8 cellular contexts compared by ENCODE assay signal in the genomic region with DNA sequence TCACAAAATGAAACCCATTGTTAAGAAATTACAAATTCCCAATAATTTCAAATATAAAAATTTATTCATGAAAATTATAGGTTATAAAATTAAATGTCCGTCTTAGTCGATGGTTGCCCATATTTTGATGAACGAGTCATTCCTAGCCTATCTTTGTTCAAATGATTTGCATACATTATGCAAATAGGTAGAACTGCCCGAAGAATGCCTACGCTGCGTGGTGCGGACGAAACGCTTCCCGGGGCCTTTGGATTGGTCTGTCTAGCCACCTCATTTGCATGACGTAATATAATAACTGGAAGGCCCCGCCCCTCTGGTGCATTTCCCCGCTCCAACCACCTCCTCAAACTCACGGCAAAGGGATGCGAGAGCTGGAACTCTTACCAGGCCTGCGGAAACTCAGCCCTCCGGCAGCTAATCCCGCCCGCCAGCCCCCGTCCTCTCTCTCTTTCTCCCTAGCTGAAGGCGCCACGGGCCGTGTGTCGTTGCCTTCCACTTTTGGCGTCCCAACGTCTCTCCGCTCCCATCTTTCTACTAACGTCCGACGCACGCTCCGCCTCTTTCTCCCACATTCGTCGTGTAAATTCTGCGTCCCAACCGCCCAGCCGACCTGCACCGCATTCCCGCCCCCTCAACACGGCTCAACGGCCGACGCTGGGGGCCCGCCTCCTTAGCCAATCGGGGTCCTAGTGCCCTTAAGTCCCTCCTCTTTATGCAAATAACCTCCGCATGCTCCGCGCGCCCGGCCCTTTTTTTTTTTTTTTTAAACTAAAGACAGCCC. TPM values are rescaled to one million over a fixed set of nuclear protein-coding genes. Genes with fewer than 3 reads are reported as not detected.
DNase-seq lines count a peak whose midpoint lies in the region; ATAC-seq, FAIRE-seq and TF ChIP-seq lines count a peak whose summit lies in the region.

No MANE protein-coding gene starts in this region.

- peak; percentile 90 for TF ChIP-seq POLR2A in GM12891 (IDR thresholded peaks at IDR 0.05; ENCODE audit: low read depth, low read length)

- H3K4me1 ChIP-seq in adipocyte (ENCODE audit: control insufficient read depth, insufficient read depth, low read length), result peaks cover 18% of the 10 kb centered on the region
- H3K4me1 ChIP-seq in cardiac muscle cell (ENCODE audit: low read depth), result peaks cover 4% of the 10 kb centered on the region
- peaks cover 4 to 8% (median 4%) of the 10 kb centered on the region in 3 donors for H3K4me1 ChIP-seq in pancreas
- peaks cover 0 to 16% (median 7%) of the 10 kb centered on the region in 4 donors for H3K4me1 ChIP-seq in tibial artery

- intact Hi-C loops in pancreas (cut with DNase I) (no loop called here), tibial artery (cut with DNase I; ENCODE audit: low total_unique reads) (no loop called here)

- TF ChIP-seq CTCF in cardiac muscle cell (IDR thresholded peaks at IDR 0.05; ENCODE audit: low read depth, low read length) (no peak), pancreas (IDR thresholded peaks at IDR 0.05) (no peak), tibial artery (IDR thresholded peaks at IDR 0.05) (no peak)

- H3K36me3 ChIP-seq in adipocyte (ENCODE audit: control insufficient read depth, insufficient read depth, low read length, severe bottlenecking) (peaks cover 24% of the 10 kb centered on the region), cardiac muscle cell (peaks cover 21% of the 10 kb centered on the region), pancreas (peaks cover 4 to 10% (median 10%) of the 10 kb centered on the region in 3 donors), tibial artery (peaks cover 12 to 18% (median 16%) of the 10 kb centered on the region in 3 donors)

- 0 to 1% methylated on average over 47 to 50 of the region's 50 CpGs for WGBS in pancreas, 2 donors

- H3K9me3 ChIP-seq in adipocyte (ENCODE audit: control insufficient read depth, low read length) (no peaks in the 10 kb centered on the region), cardiac muscle cell (ENCODE audit: low read depth) (no peaks in the 10 kb centered on the region), pancreas (no peaks in the 10 kb centered on the region), tibial artery (no peaks in the 10 kb centered on the region)

- DNase-seq in GM12891 (ENCODE audit: insufficient read length, low spot score) (peak; percentile 89), NCI-H1417 treated with DMSO at 0.1 percent for 48 hours (lab: John Stamatoyannopoulos, UW) (peak; percentile 95), SW 1271 (lab: John Stamatoyannopoulos, UW) (peak; percentile 98 to 99), adipocyte (ENCODE audit: low read depth) (peak; percentile 99), cardiac muscle cell (ENCODE audit: low read depth in 1 of 2, low spot score in 1 of 2) (peak; percentile 99 to 100), pancreas (peak; percentile 92 to 99 (median 98)), tibial artery (peak; percentile 99)

- ATAC-seq in HG02798 (IDR thresholded peaks at IDR 0.05; ENCODE audit: poor library complexity, unreplicated experiment) (peak; percentile 86), pancreas (peak; percentile 89 to 94 (median 90))

- H3K27me3 ChIP-seq in adipocyte (replicated peaks; ENCODE audit: control insufficient read depth, insufficient read depth, low read length) (no peaks in the 10 kb centered on the region), cardiac muscle cell (no peaks in the 10 kb centered on the region), pancreas (no peaks in the 10 kb centered on the region), tibial artery (no peaks in the 10 kb centered on the region)

- H3K9ac ChIP-seq in adipocyte (ENCODE audit: low read length), result peak overlapping the region; percentile 87

- peak; percentile 96 for FAIRE-seq in GM12891 (lab: Jason Lieb, UNC)
- FAIRE-seq in pancreas (lab: Jason Lieb, UNC), result peak; percentile 93

- H3K27ac ChIP-seq in cardiac muscle cell (peak overlapping the region; percentile 97), pancreas (peak overlapping the region; percentile 80 to 92 (median 88)), tibial artery (peak overlapping the region; percentile 90 to 91)

- H3K4me3 ChIP-seq in adipocyte (ENCODE audit: low read length), result peak overlapping the region; percentile 84
- peak overlapping the region; percentile 56 for H3K4me3 ChIP-seq in cardiac muscle cell
- peak overlapping the region; percentile 1 to 88 (median 47) for H3K4me3 ChIP-seq in pancreas
- peak overlapping the region; percentile 63 to 79 for H3K4me3 ChIP-seq in tibial artery

TF ChIP-seq in GM12891, 5 proteins besides CTCF, POLR2A, EP300 and RAD21:
- TF ChIP-seq PAX5 (IDR thresholded peaks at IDR 0.05; ENCODE audit: insufficient read depth, low read length, severe bottlenecking), result no peak
- peak; percentile 99 for TF ChIP-seq POU2F2 (IDR thresholded peaks at IDR 0.05; ENCODE audit: low read depth, low read length)
- TF ChIP-seq TAF1 (IDR thresholded peaks at IDR 0.05; ENCODE audit: low read depth, low read length), result peak; percentile 63; the same call in 1 of the 2 replicates
- TF ChIP-seq POLR2AphosphoS5 (IDR thresholded peaks at IDR 0.05; ENCODE audit: low read depth, low read length), result peak; percentile 95
- no peak for TF ChIP-seq SPI1 (IDR thresholded peaks at IDR 0.05; ENCODE audit: low read depth, low read length)

RNA-seq across cellular contexts. Expression of gene PRRC2A, which starts 0.5 kb away (rescaled TPM):
- 141 TPM for polyA plus RNA-seq in GM12891 (2012; ENCODE audit: low read depth, missing spikeins)
- total RNA-seq in cardiac muscle cell (144 and 208 TPM in 2 replicates), pancreas (10 to 100 TPM; 45.3 to 97.6 (median 73.5) TPM)
- polyA plus RNA-seq in cardiac muscle cell (70.2 and 103 TPM in 2 replicates), pancreas (100 to 1,000 TPM; 138 to 144 TPM)

RNA-seq across cellular contexts. Expression of gene AIF1, which starts 5.0 kb away (rescaled TPM):
- 285 TPM for polyA plus RNA-seq in GM12891 (2012; ENCODE audit: low read depth, missing spikeins)
- 1.2 TPM in 1 of 2 replicates, not detected in the other for total RNA-seq in cardiac muscle cell
- 1.4 and 1.6 TPM in 2 replicates for polyA plus RNA-seq in cardiac muscle cell
- total RNA-seq in pancreas, result 10 to 100 TPM in 2 of 6 donors, 1 to 10 TPM in 4; 1.1 to 18.6 (median 5.3) TPM
- 10 to 100 TPM; 16.2 to 16.4 TPM for polyA plus RNA-seq in pancreas

RNA-seq across cellular contexts. Expression of gene NCR3, which starts 27.2 kb away (rescaled TPM):
- polyA plus RNA-seq in GM12891 (2012; ENCODE audit: low read depth, missing spikeins), result 45.4 TPM
- total RNA-seq in cardiac muscle cell (not detected in 2 replicates), pancreas (under 1 TPM in 1 of 6 donors, not detected in 5; 0.28 TPM)
- polyA plus RNA-seq in cardiac muscle cell (not detected in 2 replicates), pancreas (not detected)

RNA-seq across cellular contexts. Expression of gene BAG6, which starts 32.5 kb away (rescaled TPM):
- 188 TPM for polyA plus RNA-seq in GM12891 (2012; ENCODE audit: low read depth, missing spikeins)
- total RNA-seq in cardiac muscle cell, result 494 and 510 TPM in 2 replicates
- 115 TPM in 2 replicates for polyA plus RNA-seq in cardiac muscle cell
- 100 to 1,000 TPM in 4 of 6 donors, 10 to 100 TPM in 2; 93.3 to 160 (median 113) TPM for total RNA-seq in pancreas
- 100 to 1,000 TPM; 283 to 292 TPM for polyA plus RNA-seq in pancreas

RNA-seq across cellular contexts. Expression of gene LST1, which starts 33.9 kb away (rescaled TPM):
- polyA plus RNA-seq in GM12891 (2012; ENCODE audit: low read depth, missing spikeins), result 45.5 TPM
- total RNA-seq in cardiac muscle cell, result 1.7 TPM in 1 of 2 replicates, not detected in the other
- 1.6 TPM in 1 of 2 replicates, not detected in the other for polyA plus RNA-seq in cardiac muscle cell
- 10 to 100 TPM in 2 of 6 donors, 1 to 10 TPM in 2, under 1 TPM in 2; 0.56 to 12.9 (median 2.6) TPM for total RNA-seq in pancreas
- 1 to 10 TPM; 6.0 to 6.2 TPM for polyA plus RNA-seq in pancreas

Comparison
In these comparisons a context has a peak if more than half of its experiments do, and no peak if none do; other contexts are left out.
1. Peak in every context shown above with its lines: DNase-seq, ATAC-seq, H3K4me3 ChIP-seq and H3K27ac ChIP-seq.